8 cellular contexts compared by ENCODE assay signal in genomic region chr15:50876260-50876988, GRCh38. TPM values are rescaled to one million over a fixed set of nuclear protein-coding genes. Genes with fewer than 3 reads are reported as not detected.
DNase-seq lines count a peak whose midpoint lies in the region; ATAC-seq and TF ChIP-seq lines count a peak whose summit lies in the region.

No MANE protein-coding gene starts in this region.

- DNase-seq in Right ventricle myocardium inferior (ENCODE audit: missing footprints) (no peak), left cardiac atrium (no peak), vagina (ENCODE audit: extremely low spot score in 2 of 2) (no peak), COR-L47 (lab: John Stamatoyannopoulos, UW) (no peak), Kasumi-1 (lab: John Stamatoyannopoulos, UW) (no peak)

- no peaks in the 10 kb centered on the region for H3K36me3 ChIP-seq in vagina

- intact Hi-C loops in Right ventricle myocardium inferior (cut with DNase I), result loop anchor here (5.0 kb wide), 1 partner anchor 114 kb away; no protein-coding TSS in a partner anchor
- intact Hi-C loops in left cardiac atrium (cut with DNase I), result loop anchor here in 1 of 2 donors (2.0 kb wide), 1 partner anchor 202 kb away; no protein-coding TSS in a partner anchor
- intact Hi-C loops in vagina (cut with DNase I), result loop anchor here (10.0 kb wide), 1 partner anchor 192 kb away; the partner anchor contains the start of gene TRPM7

- ATAC-seq in Right ventricle myocardium inferior (peak; percentile 10), left cardiac atrium (no peak), HG03354 (IDR thresholded peaks at IDR 0.05; ENCODE audit: poor library complexity, severe bottlenecking, unreplicated experiment) (no peak)

- H3K27me3 ChIP-seq in mononuclear cell (ENCODE audit: insufficient read depth, low read length) (no peaks in the 10 kb centered on the region), vagina (no peaks in the 10 kb centered on the region)

- H3K4me3 Mint-ChIP-seq in brain, result peak overlapping the region; percentile 43 to 77 (median 63)

- no peaks in the 10 kb centered on the region for H3K36me3 Mint-ChIP-seq in brain

- H3K4me1 Mint-ChIP-seq in brain, result peaks cover 22% of the 10 kb centered on the region

- H3K4me1 ChIP-seq in mononuclear cell (ENCODE audit: insufficient read depth, low read length) (peaks cover 60% of the 10 kb centered on the region), vagina (peaks cover 5% of the 10 kb centered on the region)

- H3K9me3 Mint-ChIP-seq in brain, result no peaks in the 10 kb centered on the region

- no peaks in the 10 kb centered on the region for H3K27me3 Mint-ChIP-seq in brain

- H3K27ac Mint-ChIP-seq in brain, result peak overlapping the region in 4 of 5 experiments; percentile 12 to 72 (median 59)

- TF ChIP-seq POLR2A in vagina (IDR thresholded peaks at IDR 0.05), result no peak

- no peak for TF ChIP-seq CTCF in brain (conservative IDR thresholded peaks at IDR 0.05)
- no peak for TF ChIP-seq CTCF in vagina (IDR thresholded peaks at IDR 0.05)

- H3K27ac ChIP-seq in vagina, result no peak overlapping the region

- H3K9me3 ChIP-seq in mononuclear cell (ENCODE audit: low read depth, low read length), result no peaks in the 10 kb centered on the region
- no peaks in the 10 kb centered on the region for H3K9me3 ChIP-seq in vagina

- H3K4me3 ChIP-seq in mononuclear cell (ENCODE audit: low read length), result peak overlapping the region; percentile 1
- H3K4me3 ChIP-seq in vagina, result peak overlapping the region; percentile 21 to 34

RNA-seq across cellular contexts. Expression of gene AP4E1, which starts 32.1 kb away (rescaled TPM):
- total RNA-seq in Right ventricle myocardium inferior (6.4 TPM), left cardiac atrium (1 to 10 TPM; 6.3 to 9.9 TPM), mononuclear cell (11.2 TPM), vagina (7.4 TPM)
- polyA plus RNA-seq in brain (ENCODE audit: insufficient read depth, low read depth, low replicate concordance), result 1.4 TPM
